ENCODE assay signal across 1 cellular context in the genomic region with DNA sequence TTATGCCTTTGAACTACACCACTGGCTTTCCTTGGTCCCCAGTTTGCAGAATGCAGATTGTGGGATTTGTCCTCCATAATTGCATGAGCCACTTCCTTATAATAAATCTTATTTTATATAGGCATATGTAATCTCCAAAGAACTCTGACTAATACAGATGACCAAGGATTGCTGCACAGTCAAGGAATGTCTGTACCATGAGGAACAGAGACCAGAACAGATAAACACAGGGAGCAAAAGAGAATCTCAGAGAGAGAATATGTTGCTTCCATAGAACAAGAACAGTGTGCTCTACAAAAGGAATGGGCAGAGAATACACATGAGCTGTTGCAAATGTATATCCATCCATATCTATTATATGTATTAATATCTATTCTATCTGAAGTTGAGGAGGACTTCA.
TF ChIP-seq lines count a peak whose summit lies in the region.

No MANE protein-coding gene starts in this region.

TF ChIP-seq in H1, 55 proteins besides CTCF, POLR2A, EP300 and RAD21 (continued from another document):
- TF ChIP-seq, protein P1, sequence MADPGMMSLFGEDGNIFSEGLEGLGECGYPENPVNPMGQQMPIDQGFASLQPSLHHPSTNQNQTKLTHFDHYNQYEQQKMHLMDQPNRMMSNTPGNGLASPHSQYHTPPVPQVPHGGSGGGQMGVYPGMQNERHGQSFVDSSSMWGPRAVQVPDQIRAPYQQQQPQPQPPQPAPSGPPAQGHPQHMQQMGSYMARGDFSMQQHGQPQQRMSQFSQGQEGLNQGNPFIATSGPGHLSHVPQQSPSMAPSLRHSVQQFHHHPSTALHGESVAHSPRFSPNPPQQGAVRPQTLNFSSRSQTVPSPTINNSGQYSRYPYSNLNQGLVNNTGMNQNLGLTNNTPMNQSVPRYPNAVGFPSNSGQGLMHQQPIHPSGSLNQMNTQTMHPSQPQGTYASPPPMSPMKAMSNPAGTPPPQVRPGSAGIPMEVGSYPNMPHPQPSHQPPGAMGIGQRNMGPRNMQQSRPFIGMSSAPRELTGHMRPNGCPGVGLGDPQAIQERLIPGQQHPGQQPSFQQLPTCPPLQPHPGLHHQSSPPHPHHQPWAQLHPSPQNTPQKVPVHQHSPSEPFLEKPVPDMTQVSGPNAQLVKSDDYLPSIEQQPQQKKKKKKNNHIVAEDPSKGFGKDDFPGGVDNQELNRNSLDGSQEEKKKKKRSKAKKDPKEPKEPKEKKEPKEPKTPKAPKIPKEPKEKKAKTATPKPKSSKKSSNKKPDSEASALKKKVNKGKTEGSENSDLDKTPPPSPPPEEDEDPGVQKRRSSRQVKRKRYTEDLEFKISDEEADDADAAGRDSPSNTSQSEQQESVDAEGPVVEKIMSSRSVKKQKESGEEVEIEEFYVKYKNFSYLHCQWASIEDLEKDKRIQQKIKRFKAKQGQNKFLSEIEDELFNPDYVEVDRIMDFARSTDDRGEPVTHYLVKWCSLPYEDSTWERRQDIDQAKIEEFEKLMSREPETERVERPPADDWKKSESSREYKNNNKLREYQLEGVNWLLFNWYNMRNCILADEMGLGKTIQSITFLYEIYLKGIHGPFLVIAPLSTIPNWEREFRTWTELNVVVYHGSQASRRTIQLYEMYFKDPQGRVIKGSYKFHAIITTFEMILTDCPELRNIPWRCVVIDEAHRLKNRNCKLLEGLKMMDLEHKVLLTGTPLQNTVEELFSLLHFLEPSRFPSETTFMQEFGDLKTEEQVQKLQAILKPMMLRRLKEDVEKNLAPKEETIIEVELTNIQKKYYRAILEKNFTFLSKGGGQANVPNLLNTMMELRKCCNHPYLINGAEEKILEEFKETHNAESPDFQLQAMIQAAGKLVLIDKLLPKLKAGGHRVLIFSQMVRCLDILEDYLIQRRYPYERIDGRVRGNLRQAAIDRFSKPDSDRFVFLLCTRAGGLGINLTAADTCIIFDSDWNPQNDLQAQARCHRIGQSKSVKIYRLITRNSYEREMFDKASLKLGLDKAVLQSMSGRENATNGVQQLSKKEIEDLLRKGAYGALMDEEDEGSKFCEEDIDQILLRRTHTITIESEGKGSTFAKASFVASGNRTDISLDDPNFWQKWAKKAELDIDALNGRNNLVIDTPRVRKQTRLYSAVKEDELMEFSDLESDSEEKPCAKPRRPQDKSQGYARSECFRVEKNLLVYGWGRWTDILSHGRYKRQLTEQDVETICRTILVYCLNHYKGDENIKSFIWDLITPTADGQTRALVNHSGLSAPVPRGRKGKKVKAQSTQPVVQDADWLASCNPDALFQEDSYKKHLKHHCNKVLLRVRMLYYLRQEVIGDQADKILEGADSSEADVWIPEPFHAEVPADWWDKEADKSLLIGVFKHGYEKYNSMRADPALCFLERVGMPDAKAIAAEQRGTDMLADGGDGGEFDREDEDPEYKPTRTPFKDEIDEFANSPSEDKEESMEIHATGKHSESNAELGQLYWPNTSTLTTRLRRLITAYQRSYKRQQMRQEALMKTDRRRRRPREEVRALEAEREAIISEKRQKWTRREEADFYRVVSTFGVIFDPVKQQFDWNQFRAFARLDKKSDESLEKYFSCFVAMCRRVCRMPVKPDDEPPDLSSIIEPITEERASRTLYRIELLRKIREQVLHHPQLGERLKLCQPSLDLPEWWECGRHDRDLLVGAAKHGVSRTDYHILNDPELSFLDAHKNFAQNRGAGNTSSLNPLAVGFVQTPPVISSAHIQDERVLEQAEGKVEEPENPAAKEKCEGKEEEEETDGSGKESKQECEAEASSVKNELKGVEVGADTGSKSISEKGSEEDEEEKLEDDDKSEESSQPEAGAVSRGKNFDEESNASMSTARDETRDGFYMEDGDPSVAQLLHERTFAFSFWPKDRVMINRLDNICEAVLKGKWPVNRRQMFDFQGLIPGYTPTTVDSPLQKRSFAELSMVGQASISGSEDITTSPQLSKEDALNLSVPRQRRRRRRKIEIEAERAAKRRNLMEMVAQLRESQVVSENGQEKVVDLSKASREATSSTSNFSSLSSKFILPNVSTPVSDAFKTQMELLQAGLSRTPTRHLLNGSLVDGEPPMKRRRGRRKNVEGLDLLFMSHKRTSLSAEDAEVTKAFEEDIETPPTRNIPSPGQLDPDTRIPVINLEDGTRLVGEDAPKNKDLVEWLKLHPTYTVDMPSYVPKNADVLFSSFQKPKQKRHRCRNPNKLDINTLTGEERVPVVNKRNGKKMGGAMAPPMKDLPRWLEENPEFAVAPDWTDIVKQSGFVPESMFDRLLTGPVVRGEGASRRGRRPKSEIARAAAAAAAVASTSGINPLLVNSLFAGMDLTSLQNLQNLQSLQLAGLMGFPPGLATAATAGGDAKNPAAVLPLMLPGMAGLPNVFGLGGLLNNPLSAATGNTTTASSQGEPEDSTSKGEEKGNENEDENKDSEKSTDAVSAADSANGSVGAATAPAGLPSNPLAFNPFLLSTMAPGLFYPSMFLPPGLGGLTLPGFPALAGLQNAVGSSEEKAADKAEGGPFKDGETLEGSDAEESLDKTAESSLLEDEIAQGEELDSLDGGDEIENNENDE (IDR thresholded peaks at IDR 0.05; ENCODE audit: insufficient replicate concordance, low read length), result no peak
- TF ChIP-seq TEAD4 (IDR thresholded peaks at IDR 0.05; ENCODE audit: low read depth, low read length) (no peak), SUZ12 (IDR thresholded peaks at IDR 0.05; ENCODE audit: low read length) (no peak), YY1 (IDR thresholded peaks at IDR 0.05; ENCODE audit: low read depth, low read length) (no peak)
- TF ChIP-seq, protein P2, sequence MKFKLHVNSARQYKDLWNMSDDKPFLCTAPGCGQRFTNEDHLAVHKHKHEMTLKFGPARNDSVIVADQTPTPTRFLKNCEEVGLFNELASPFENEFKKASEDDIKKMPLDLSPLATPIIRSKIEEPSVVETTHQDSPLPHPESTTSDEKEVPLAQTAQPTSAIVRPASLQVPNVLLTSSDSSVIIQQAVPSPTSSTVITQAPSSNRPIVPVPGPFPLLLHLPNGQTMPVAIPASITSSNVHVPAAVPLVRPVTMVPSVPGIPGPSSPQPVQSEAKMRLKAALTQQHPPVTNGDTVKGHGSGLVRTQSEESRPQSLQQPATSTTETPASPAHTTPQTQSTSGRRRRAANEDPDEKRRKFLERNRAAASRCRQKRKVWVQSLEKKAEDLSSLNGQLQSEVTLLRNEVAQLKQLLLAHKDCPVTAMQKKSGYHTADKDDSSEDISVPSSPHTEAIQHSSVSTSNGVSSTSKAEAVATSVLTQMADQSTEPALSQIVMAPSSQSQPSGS (IDR thresholded peaks at IDR 0.05; ENCODE audit: low read length), result no peak
